15 cellular contexts compared by ENCODE assay signal in genomic region chr6:82877213-82878195, GRCh38.
DNase-seq lines count a peak whose midpoint lies in the region; ATAC-seq, FAIRE-seq and TF ChIP-seq lines count a peak whose summit lies in the region.
"Had no signal": no experiment of that assay in that cellular context is flagged by ENCODE, and none has a peak within 500 bp of the region (broad histone marks: within the 10 kb centered on the region; RNA-seq: fewer than 3 reads in every experiment).

No MANE protein-coding gene starts in this region.

- POLR2A ChIA-PET in HEK293T (lab: Yijun Ruan, JAX): no interaction called here

- FAIRE-seq in GM19239 (lab: Jason Lieb, UNC): no peak

- no peak for TF ChIP-seq CTCF in 22Rv1 (IDR thresholded peaks at IDR 0.05)

- peak; percentile 8 for DNase-seq in HEK293T (ENCODE audit: extremely low spot score)
- no peak for DNase-seq in left colon
- no peak for DNase-seq in GM19239 (ENCODE audit: insufficient read length, low spot score)
- DNase-seq in NCI-H1694 (lab: John Stamatoyannopoulos, UW): no peak
- no peak for DNase-seq in NCI-H1930 (lab: John Stamatoyannopoulos, UW)
- DNase-seq: ACHN; activated CD4-positive, alpha-beta memory T cell treated with anti-CD3 and anti-CD28 coated beads, Interleukin-2, amount 10 ng/mL, durations not matched to agents 7 days and 5 days; activated T-cell treated with anti-CD3 and anti-CD28 coated beads, Interleukin-2, amount 50 U/mL, for 72 hours; heart left ventricle; NCI-H1092; NCI-H2227 treated with DMSO at 0.1 percent for 48 hours had no signal

- intact Hi-C loops in left colon (cut with DNase I, micrococcal nuclease): no loop called here

- 0 out of 2 replicates have a peak overlapping the region, but pooled peaks have one; percentile 3 for H3K27ac ChIP-seq in 22Rv1
- H3K27ac ChIP-seq: epithelial cell of prostate, heart left ventricle had no signal

- ATAC-seq in SK-N-SH treated with all-trans-retinoic acid at 6 μM for 48 hours (peak; percentile 62), left colon (peak; percentile 91), HG02678 (IDR thresholded peaks at IDR 0.05; ENCODE audit: unreplicated experiment) (no peak)
- ATAC-seq: activated T-cell treated with anti-CD3 and anti-CD28 coated beads, Interleukin-2, amount 50 U/mL, for 72 hours; heart left ventricle had no signal

- CTCF ChIA-PET in HEK293T (lab: Yijun Ruan, JAX): no interaction called here

TF ChIP-seq in HEK293T, 16 proteins besides CTCF, POLR2A, EP300 and RAD21:
- TF ChIP-seq CTBP1 (IDR thresholded peaks at IDR 0.05; ENCODE audit: borderline replicate concordance) (peak; percentile 24; the same call in 1 of the 2 replicates), LEF1 (IDR thresholded peaks at IDR 0.05; ENCODE audit: borderline replicate concordance) (no peak)
- TF ChIP-seq, protein P1, sequence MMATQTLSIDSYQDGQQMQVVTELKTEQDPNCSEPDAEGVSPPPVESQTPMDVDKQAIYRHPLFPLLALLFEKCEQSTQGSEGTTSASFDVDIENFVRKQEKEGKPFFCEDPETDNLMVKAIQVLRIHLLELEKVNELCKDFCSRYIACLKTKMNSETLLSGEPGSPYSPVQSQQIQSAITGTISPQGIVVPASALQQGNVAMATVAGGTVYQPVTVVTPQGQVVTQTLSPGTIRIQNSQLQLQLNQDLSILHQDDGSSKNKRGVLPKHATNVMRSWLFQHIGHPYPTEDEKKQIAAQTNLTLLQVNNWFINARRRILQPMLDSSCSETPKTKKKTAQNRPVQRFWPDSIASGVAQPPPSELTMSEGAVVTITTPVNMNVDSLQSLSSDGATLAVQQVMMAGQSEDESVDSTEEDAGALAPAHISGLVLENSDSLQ (IDR thresholded peaks at IDR 0.05): peak; percentile 64

TF ChIP-seq in SK-N-SH treated with all-trans-retinoic acid at 6 μM for 48 hours, 23 proteins besides CTCF, POLR2A, EP300 and RAD21:
- no peak for TF ChIP-seq ZC3H10 (CRISPR knock-in tag; IDR thresholded peaks at IDR 0.05)
- peak; percentile 84 for TF ChIP-seq ISL1 (CRISPR knock-in tag; IDR thresholded peaks at IDR 0.05)
- TF ChIP-seq TOX (CRISPR knock-in tag; IDR thresholded peaks at IDR 0.05; ENCODE audit: borderline replicate concordance): peak; percentile 15; the same call in 1 of the 2 replicates
